ENCODE assay signal across 23 cellular contexts in genomic region chr3:3189961-3190360, GRCh38.
"Had no signal": no experiment of that assay in that cellular context is flagged by ENCODE, and none has a peak within 500 bp of the region (broad histone marks: within the 10 kb centered on the region; RNA-seq: fewer than 3 reads in every experiment).

No MANE protein-coding gene starts in this region.

- H3K4me1 ChIP-seq: esophagus muscularis mucosa had no signal

- H3K4me3 ChIP-seq: esophagus muscularis mucosa, spleen, upper lobe of left lung had no signal

- DNase-seq: activated B cell treated with CpG ODN at 0.5 μM for 24 hours; activated CD4-positive, alpha-beta T cell treated with anti-CD3 and anti-CD28 coated beads for 4 hours; activated CD8-positive, alpha-beta memory T cell treated with anti-CD3 and anti-CD28 coated beads, Interleukin-2, amount 10 ng/mL, durations not matched to agents 7 days and 5 days; activated CD8-positive, alpha-beta T cell treated with anti-CD3 and anti-CD28 coated beads for 36 hours; activated effector memory CD4-positive, alpha-beta T cell treated with anti-CD3 and anti-CD28 coated beads, Interleukin-2, amount 50 U/mL, for 16 hours; activated naive CD4-positive, alpha-beta T cell treated with anti-CD3 and anti-CD28 coated beads, Interleukin-2, amount 10 ng/mL, durations not matched to agents 7 days and 5 days; activated T-cell treated with anti-CD3 and anti-CD28 coated beads for 4 hours; aorta; dermis blood vessel endothelial cell; effector CD8-positive, alpha-beta T cell; left colon; mesenchymal stem cell; naive B cell; retina; spleen; stimulated activated CD4-positive, alpha-beta T cell treated with anti-CD3 and anti-CD28 coated beads, Interleukin-4, amount 100 ng/mL, for 1 hour; stimulated activated naive CD4-positive, alpha-beta T cell treated with Interleukin-2 at 50 U/mL for 16 hours; upper lobe of left lung had no signal

- H3K4me3 Mint-ChIP-seq: activated B cell treated with CpG ODN at 0.5 μM for 24 hours; activated CD8-positive, alpha-beta memory T cell treated with anti-CD3 and anti-CD28 coated beads, Interleukin-2, amount 10 ng/mL, durations not matched to agents 7 days and 5 days; activated CD8-positive, alpha-beta T cell treated with anti-CD3 and anti-CD28 coated beads for 36 hours; activated naive CD4-positive, alpha-beta T cell treated with anti-CD3 and anti-CD28 coated beads, Interleukin-2, amount 10 ng/mL, durations not matched to agents 7 days and 5 days; brain; naive B cell had no signal

- ATAC-seq: activated CD8-positive, alpha-beta memory T cell treated with anti-CD3 and anti-CD28 coated beads, Interleukin-2, amount 10 ng/mL, durations not matched to agents 7 days and 5 days; activated CD8-positive, alpha-beta T cell treated with anti-CD3 and anti-CD28 coated beads for 36 hours; left colon had no signal

- H3K36me3 ChIP-seq: esophagus muscularis mucosa, spleen, upper lobe of left lung had no signal

- FAIRE-seq: endothelial cell of umbilical vein, keratinocyte had no signal

- H3K27me3 ChIP-seq: esophagus muscularis mucosa, spleen, upper lobe of left lung had no signal

- H3K36me3 Mint-ChIP-seq: activated CD8-positive, alpha-beta memory T cell treated with anti-CD3 and anti-CD28 coated beads, Interleukin-2, amount 10 ng/mL, durations not matched to agents 7 days and 5 days; activated naive CD4-positive, alpha-beta T cell treated with anti-CD3 and anti-CD28 coated beads, Interleukin-2, amount 10 ng/mL, durations not matched to agents 7 days and 5 days; brain had no signal

- H3K27me3 Mint-ChIP-seq: activated CD8-positive, alpha-beta T cell treated with anti-CD3 and anti-CD28 coated beads for 36 hours; activated naive CD4-positive, alpha-beta T cell treated with anti-CD3 and anti-CD28 coated beads, Interleukin-2, amount 10 ng/mL, durations not matched to agents 7 days and 5 days had no signal

- H3K27ac Mint-ChIP-seq: activated B cell treated with CpG ODN at 0.5 μM for 24 hours; activated CD8-positive, alpha-beta memory T cell treated with anti-CD3 and anti-CD28 coated beads, Interleukin-2, amount 10 ng/mL, durations not matched to agents 7 days and 5 days; activated CD8-positive, alpha-beta T cell treated with anti-CD3 and anti-CD28 coated beads for 36 hours; activated naive CD4-positive, alpha-beta T cell treated with anti-CD3 and anti-CD28 coated beads, Interleukin-2, amount 10 ng/mL, durations not matched to agents 7 days and 5 days; brain; naive B cell; progenitor cell of endocrine pancreas had no signal

- H3K27ac ChIP-seq: esophagus muscularis mucosa, spleen, upper lobe of left lung had no signal

- H3K4me1 Mint-ChIP-seq: activated B cell treated with CpG ODN at 0.5 μM for 24 hours, brain, naive B cell had no signal
